7 cellular contexts compared by ENCODE assay signal in genomic region chr7:66765322-66766025, GRCh38. TPM values are rescaled to one million over a fixed set of nuclear protein-coding genes. Genes with fewer than 3 reads are reported as not detected.
DNase-seq lines count a peak whose midpoint lies in the region; ATAC-seq, FAIRE-seq and TF ChIP-seq lines count a peak whose summit lies in the region.
"Not testable (repeated sequence)": the region's sequence is repeated elsewhere in the genome, so short reads cannot be mapped to it uniquely, and the experiment has no call there.

No MANE protein-coding gene starts in this region.

- H3K79me2 ChIP-seq in K562 (ENCODE audit: control insufficient read depth, insufficient read depth, low read length) = peaks cover 20% of the 10 kb centered on the region
- H3K79me2 ChIP-seq in mesendoderm (ENCODE audit: control insufficient read depth, insufficient read depth, low read length) = not testable (repeated sequence)

- ATAC-seq in RWPE2 (ENCODE audit: low read depth) (0 out of 3 replicates have a peak, but pooled peaks have one; percentile 44), K562 (peak; percentile 52), esophagus mucosa (peak; percentile 46), foreskin keratinocyte (peak; percentile 24)

- in situ Hi-C loops in K562 (cut with MboI) = not testable (repeated sequence)

- not testable (repeated sequence) for H3K9me3 ChIP-seq in HUES48 (ENCODE audit: control insufficient read depth, insufficient read depth, low read length); RWPE2 (ENCODE audit: severe bottlenecking); K562 (replicated peaks; ENCODE audit: control insufficient read depth, insufficient read depth, low read depth, low read length); neutrophil

- peaks cover 13% of the 10 kb centered on the region for H3K79me1 ChIP-seq in mesendoderm (ENCODE audit: low read length)

- H3K9ac ChIP-seq in HUES48 (ENCODE audit: low read depth, low read length); K562 (ENCODE audit: insufficient read depth in 1 of 2, low read depth in 2 of 2, low read length in 2 of 2); mesendoderm (ENCODE audit: low read length): not testable (repeated sequence)

- H2AFZ ChIP-seq in K562 (ENCODE audit: low read depth, low read length) = not testable (repeated sequence)

- not testable (repeated sequence) for H2BK5ac ChIP-seq in mesendoderm (ENCODE audit: low read length)

- POLR2A ChIA-PET in K562 (lab: Yijun Ruan, JAX) = interaction anchor here (0.6 kb wide), 2 partner anchors 9 to 33 kb away, joined by 3 to 4 read pairs; no protein-coding TSS in a partner anchor

- not testable (repeated sequence) for BruUV-seq in K562 (replicated peaks; lab: Mats Ljungman, UMichigan)

- H3K4me1 ChIP-seq in HUES48 (ENCODE audit: control insufficient read depth, insufficient read depth, low read length); RWPE2 (ENCODE audit: insufficient read depth, poor library complexity, severe bottlenecking); foreskin keratinocyte; mesendoderm (ENCODE audit: control insufficient read depth, low read depth, low read length): not testable (repeated sequence)
- H3K4me1 ChIP-seq in K562 (replicated peaks in 1 of 2; ENCODE audit: control insufficient read depth in 2 of 2, insufficient read depth in 2 of 2, low read length in 2 of 2) (peaks cover 0 to 18% of the 10 kb centered on the region in 2 experiments; a peak in 2 of 5 replicates), neutrophil (ENCODE audit: control insufficient read depth in 1 of 2, insufficient read depth in 1 of 2, low read depth in 1 of 2, low read length in 1 of 2) (peaks cover 64 to 80% of the 10 kb centered on the region in 2 experiments)

- not testable (repeated sequence) for H3K9me1 ChIP-seq in K562 (ENCODE audit: control insufficient read depth, insufficient read depth, low read length)

- CTCF ChIA-PET in K562 (lab: Yijun Ruan, JAX; ENCODE audit: low intra/inter-chr PET ratio) = not testable (repeated sequence)

- not testable (repeated sequence) for H3K36me3 ChIP-seq in HUES48 (ENCODE audit: control insufficient read depth, insufficient read depth, low read length); RWPE2 (ENCODE audit: low read depth); K562 (ENCODE audit: control insufficient read depth, insufficient read depth, low read length); mesendoderm (ENCODE audit: control insufficient read depth, insufficient read depth, low read length); neutrophil

- FAIRE-seq in K562 (lab: Jason Lieb, UNC) = peak; percentile 15

- H4K5ac ChIP-seq in mesendoderm (ENCODE audit: low read length) = not testable (repeated sequence)

- H2AK5ac ChIP-seq in mesendoderm (ENCODE audit: low read length) = not testable (repeated sequence)

- not testable (repeated sequence) for TF ChIP-seq RAD21 in K562 (CRISPR knock-in tag; conservative IDR thresholded peaks at IDR 0.05 in 1 of 2, IDR thresholded peaks at IDR 0.05 in 1 of 2)

- intact Hi-C loops in K562 (cut with micrococcal nuclease) = not testable (repeated sequence)

- peak overlapping the region; percentile 5 for H3K27ac ChIP-seq in HUES48 (ENCODE audit: low read depth, low read length)
- not testable (repeated sequence) for H3K27ac ChIP-seq in RWPE2 (ENCODE audit: poor library complexity, severe bottlenecking); K562 (ENCODE audit: extremely low read depth, low read depth, low read length); foreskin keratinocyte
- peak overlapping the region; percentile 1 for H3K27ac ChIP-seq in mesendoderm (ENCODE audit: low read depth, low read length)
- H3K27ac ChIP-seq in neutrophil = peak overlapping the region; percentile 10

- WGBS in K562 (ENCODE audit: insufficient coverage, low coverage, missing lambda C conversion rate) = 12% methylated on average over 5 of the region's 6 CpGs
- no CpG with 5 or more reads among the region's 6 CpGs for WGBS in mesendoderm (ENCODE audit: extremely low coverage, insufficient coverage, low lambda C conversion rate)

- not testable (repeated sequence) for H3K4ac ChIP-seq in mesendoderm (ENCODE audit: low read depth, low read length)

- not testable (repeated sequence) for H3K27me3 ChIP-seq in HUES48 (ENCODE audit: control insufficient read depth, insufficient read depth, low read length); RWPE2 (ENCODE audit: insufficient read depth, poor library complexity, severe bottlenecking); K562 (ENCODE audit: control insufficient read depth in 2 of 2, insufficient read depth in 2 of 2, low read length in 2 of 2); foreskin keratinocyte; mesendoderm (ENCODE audit: insufficient read depth, low read length, poor library complexity); neutrophil

- H2BK15ac ChIP-seq in mesendoderm (replicated peaks; ENCODE audit: low read depth) = not testable (repeated sequence)

- not testable (repeated sequence) for H2BK120ac ChIP-seq in mesendoderm (ENCODE audit: low read depth, low read length)

- H3K23ac ChIP-seq in mesendoderm (ENCODE audit: low read length) = not testable (repeated sequence)

- not testable (repeated sequence) for H3K56ac ChIP-seq in mesendoderm (ENCODE audit: low read length)

- not testable (repeated sequence) for TF ChIP-seq CTCF in RWPE2 (IDR thresholded peaks at IDR 0.05; ENCODE audit: poor library complexity, severe bottlenecking); K562 (IDR thresholded peaks at IDR 0.05 in 2 of 3, conservative IDR thresholded peaks at IDR 0.05 in 1 of 3; ENCODE audit: insufficient read depth in 2 of 3, low read depth in 1 of 3, low read length in 3 of 3); foreskin keratinocyte (conservative IDR thresholded peaks at IDR 0.05); neutrophil (IDR thresholded peaks at IDR 0.05)

- not testable (repeated sequence) for H4K20me1 ChIP-seq in K562 (replicated peaks; ENCODE audit: control insufficient read depth, insufficient read depth, low read length)

- H4K8ac ChIP-seq in mesendoderm (ENCODE audit: low read depth, low read length) = not testable (repeated sequence)

- not testable (repeated sequence) for H3K4me2 ChIP-seq in K562 (ENCODE audit: insufficient read depth, low read length); mesendoderm (ENCODE audit: low read length)

- not testable (repeated sequence) for H3K18ac ChIP-seq in mesendoderm (ENCODE audit: low read length)

- not testable (repeated sequence) for TF ChIP-seq POLR2A in K562 (conservative IDR thresholded peaks at IDR 0.05)

- not testable (repeated sequence) for TF ChIP-seq EP300 in K562 (IDR thresholded peaks at IDR 0.05; ENCODE audit: low read length)

- not testable (repeated sequence) for DNase-seq in RWPE2 (ENCODE audit: low spot score); foreskin keratinocyte
- DNase-seq in K562 (ENCODE audit: extremely low read depth in 1 of 4, low spot score in 3 of 4) (peak in 1 of 4 experiments; percentile 24), mesendoderm (peak; percentile 53)

- H3K4me3 ChIP-seq in HUES48 (ENCODE audit: low read depth, low read length); RWPE2 (ENCODE audit: severe bottlenecking); K562; mesendoderm (ENCODE audit: low read length); neutrophil (ENCODE audit: low read depth in 1 of 2, low read length in 1 of 2): not testable (repeated sequence)

TF ChIP-seq in K562, 482 proteins besides CTCF, POLR2A, EP300 and RAD21:
- peak; percentile 32; the same call in 1 of the 2 replicates for TF ChIP-seq FOSL1 (tag; conservative IDR thresholded peaks at IDR 0.05)

RNA-seq across cellular contexts. Expression of gene RABGEF1, which starts 24.9 kb away (rescaled TPM):
- 18.1 and 28.8 TPM in 2 replicates for total RNA-seq in K562 (2011; cell fraction: chromatin; rRNA removed; ENCODE audit: low replicate concordance)
- 14.2 and 14.7 TPM in 2 replicates for total RNA-seq in K562 (2011; cell fraction: nucleolus; rRNA removed)
- 16.9 TPM in 2 replicates for total RNA-seq in K562 (2011; cell fraction: nucleoplasm; rRNA removed)
- total RNA-seq in K562 (2014; rRNA removed) (13.1 and 18.6 TPM in 2 replicates), K562 (2014; rRNA removed; fragmentation: Illumina TruSeq; extraction: Trizol) (20.5 and 24.0 TPM in 2 replicates), K562 (2015; rRNA removed; fragmentation: Illumina TruSeq; extraction: Trizol) (21.4 and 22.8 TPM in 2 replicates), K562 (2021) (18.2 and 20.7 TPM in 2 replicates), esophagus mucosa (26.9 TPM), foreskin keratinocyte (31.7 and 33.5 TPM in 2 replicates)
- polyA plus RNA-seq in K562 (2011; rRNA removed) (21.1 and 27.4 TPM in 2 replicates), K562 (2014; fragmentation: Illumina TruSeq; extraction: Trizol) (23.7 and 29.3 TPM in 2 replicates), K562 (2014; fragmentation: Nextera tagmentation; extraction: Ambion mirVana) (10 to 100 TPM in 1 of 2 experiments, 1 to 10 TPM in 1; 7.0 to 11.5 TPM), K562 (2014; rRNA removed) (15.1 and 16.3 TPM in 2 replicates), foreskin keratinocyte (12.3 and 15.6 TPM in 2 replicates)
- polyA plus RNA-seq in K562 (2011; cell fraction: cytosol; rRNA removed) = 17.3 and 26.0 TPM in 2 replicates
- 18.6 and 24.6 TPM in 2 replicates for polyA plus RNA-seq in K562 (2011; cell fraction: nucleus; rRNA removed)
- polyA plus RNA-seq in K562 (2012) = 16.3 and 17.0 TPM in 2 replicates
- 27.8 and 44.4 TPM in 2 replicates for polyA minus RNA-seq in K562 (2011; rRNA and poly(A)+ RNA removed)
- polyA minus RNA-seq in K562 (2011; cell fraction: cytosol; rRNA and poly(A)+ RNA removed) = 9.0 and 18.9 TPM in 2 replicates
- 9.8 and 10.8 TPM in 2 replicates for polyA minus RNA-seq in K562 (2011; cell fraction: nucleus; rRNA and poly(A)+ RNA removed)
- polyA plus RNA-seq in mesendoderm (2013, experiment 1 of 2) = 10.8 TPM
- polyA plus RNA-seq in mesendoderm (2013, experiment 2 of 2) = 9.9 TPM
